In the genomic region with DNA sequence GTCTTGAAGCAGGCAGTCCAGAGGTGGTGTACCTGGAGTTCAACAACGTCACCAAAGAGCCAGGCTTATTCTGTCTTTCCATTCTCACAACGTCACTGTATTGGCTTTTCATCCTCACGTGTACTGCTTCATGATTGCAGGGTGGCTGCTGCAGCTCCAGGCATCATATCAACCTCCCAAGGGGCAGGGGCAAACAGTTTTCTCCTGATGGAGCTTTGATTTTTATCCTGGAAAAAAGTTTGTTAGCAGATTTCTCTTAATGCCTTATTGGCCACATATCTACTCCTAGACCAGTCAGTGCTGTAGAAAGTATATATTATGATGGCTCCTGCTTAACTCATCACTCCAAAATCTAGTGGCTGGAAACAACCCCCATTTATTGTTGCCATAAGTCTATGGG, we compare ENCODE assay signal across 1 cellular context.
TF ChIP-seq lines count a peak whose summit lies in the region.

No MANE protein-coding gene starts in this region.

TF ChIP-seq in K562, 482 proteins besides CTCF, POLR2A, EP300 and RAD21:
- TF ChIP-seq, protein P1, sequence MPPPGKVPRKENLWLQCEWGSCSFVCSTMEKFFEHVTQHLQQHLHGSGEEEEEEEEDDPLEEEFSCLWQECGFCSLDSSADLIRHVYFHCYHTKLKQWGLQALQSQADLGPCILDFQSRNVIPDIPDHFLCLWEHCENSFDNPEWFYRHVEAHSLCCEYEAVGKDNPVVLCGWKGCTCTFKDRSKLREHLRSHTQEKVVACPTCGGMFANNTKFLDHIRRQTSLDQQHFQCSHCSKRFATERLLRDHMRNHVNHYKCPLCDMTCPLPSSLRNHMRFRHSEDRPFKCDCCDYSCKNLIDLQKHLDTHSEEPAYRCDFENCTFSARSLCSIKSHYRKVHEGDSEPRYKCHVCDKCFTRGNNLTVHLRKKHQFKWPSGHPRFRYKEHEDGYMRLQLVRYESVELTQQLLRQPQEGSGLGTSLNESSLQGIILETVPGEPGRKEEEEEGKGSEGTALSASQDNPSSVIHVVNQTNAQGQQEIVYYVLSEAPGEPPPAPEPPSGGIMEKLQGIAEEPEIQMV (tag; conservative IDR thresholded peaks at IDR 0.05; ENCODE audit: low read depth) = no peak
- TF ChIP-seq RBM34 (IDR thresholded peaks at IDR 0.05; ENCODE audit: borderline replicate concordance, insufficient read depth, low read length) (no peak), RBM25 (IDR thresholded peaks at IDR 0.05; ENCODE audit: low read depth, low read length, severe bottlenecking) (peak; percentile 91), SIRT6 (IDR thresholded peaks at IDR 0.05; ENCODE audit: low read depth, low read length) (no peak), NCOA2 (IDR thresholded peaks at IDR 0.05; ENCODE audit: partially characterized antibody in 2 of 2) (no peak), RNF2 (IDR thresholded peaks at IDR 0.05) (no peak), XRCC4 (IDR thresholded peaks at IDR 0.05; ENCODE audit: extremely low read depth, insufficient read depth, insufficient read length) (no peak), ILF3 (IDR thresholded peaks at IDR 0.05; ENCODE audit: borderline replicate concordance) (no peak), CHCHD3 (CRISPR knock-in tag; IDR thresholded peaks at IDR 0.05) (no peak), HDGF (IDR thresholded peaks at IDR 0.05) (no peak), BCOR (IDR thresholded peaks at IDR 0.05) (peak; percentile 54), DPF2 (IDR thresholded peaks at IDR 0.05) (no peak), ZBTB17 (CRISPR knock-in tag; IDR thresholded peaks at IDR 0.05) (no peak)
- TF ChIP-seq, protein P2, sequence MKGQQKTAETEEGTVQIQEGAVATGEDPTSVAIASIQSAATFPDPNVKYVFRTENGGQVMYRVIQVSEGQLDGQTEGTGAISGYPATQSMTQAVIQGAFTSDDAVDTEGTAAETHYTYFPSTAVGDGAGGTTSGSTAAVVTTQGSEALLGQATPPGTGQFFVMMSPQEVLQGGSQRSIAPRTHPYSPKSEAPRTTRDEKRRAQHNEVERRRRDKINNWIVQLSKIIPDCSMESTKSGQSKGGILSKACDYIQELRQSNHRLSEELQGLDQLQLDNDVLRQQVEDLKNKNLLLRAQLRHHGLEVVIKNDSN (CRISPR knock-in tag; IDR thresholded peaks at IDR 0.05) = peak; percentile 42; the same call in 1 of the 2 replicates
- TF ChIP-seq, protein P3, sequence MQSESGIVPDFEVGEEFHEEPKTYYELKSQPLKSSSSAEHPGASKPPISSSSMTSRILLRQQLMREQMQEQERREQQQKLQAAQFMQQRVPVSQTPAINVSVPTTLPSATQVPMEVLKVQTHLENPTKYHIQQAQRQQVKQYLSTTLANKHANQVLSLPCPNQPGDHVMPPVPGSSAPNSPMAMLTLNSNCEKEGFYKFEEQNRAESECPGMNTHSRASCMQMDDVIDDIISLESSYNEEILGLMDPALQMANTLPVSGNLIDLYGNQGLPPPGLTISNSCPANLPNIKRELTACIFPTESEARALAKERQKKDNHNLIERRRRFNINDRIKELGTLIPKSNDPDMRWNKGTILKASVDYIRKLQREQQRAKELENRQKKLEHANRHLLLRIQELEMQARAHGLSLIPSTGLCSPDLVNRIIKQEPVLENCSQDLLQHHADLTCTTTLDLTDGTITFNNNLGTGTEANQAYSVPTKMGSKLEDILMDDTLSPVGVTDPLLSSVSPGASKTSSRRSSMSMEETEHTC (IDR thresholded peaks at IDR 0.05) = no peak
